Comparison of ENCODE assay signal across 1 cellular context in genomic region chr17:49646391-49647255, GRCh38.
TF ChIP-seq lines count a peak whose summit lies in the region.

No MANE protein-coding gene starts in this region.

TF ChIP-seq in GM12878, 131 proteins besides CTCF, POLR2A, EP300 and RAD21 (continued from another document):
- peak; percentile 90 for TF ChIP-seq MLLT1 (IDR thresholded peaks at IDR 0.05)
- TF ChIP-seq HDGF (IDR thresholded peaks at IDR 0.05) = 0 out of 2 replicates have a peak, but pooled peaks have one; percentile 37
- peak; percentile 66 for TF ChIP-seq DPF2 (IDR thresholded peaks at IDR 0.05)
- peak; percentile 69; the same call in 1 of the 2 replicates for TF ChIP-seq RELB (IDR thresholded peaks at IDR 0.05; ENCODE audit: low read depth)
